1 cellular context compared by ENCODE assay signal in the genomic region with DNA sequence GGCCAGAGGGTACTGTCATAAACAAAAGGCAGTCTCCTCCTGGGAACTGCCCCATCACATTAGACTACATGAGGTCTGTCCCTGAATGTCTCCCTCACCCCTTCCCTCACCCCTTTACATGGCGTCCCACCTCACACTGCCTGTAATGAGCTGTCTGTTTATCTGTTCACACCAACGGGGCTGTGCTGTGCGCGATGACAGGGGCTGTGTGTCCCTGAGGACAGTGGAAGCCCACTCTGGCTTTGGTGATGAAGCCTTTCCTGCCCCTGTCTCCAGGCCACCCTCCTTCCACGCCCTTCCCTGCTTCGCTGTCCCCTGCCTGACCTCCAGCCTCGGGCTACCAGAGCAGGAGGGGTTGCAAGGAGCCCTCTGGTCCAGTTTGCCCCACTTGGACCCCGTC.
TF ChIP-seq lines count a peak whose summit lies in the region.

No MANE protein-coding gene starts in this region.

TF ChIP-seq in H1, 55 proteins besides CTCF, POLR2A, EP300 and RAD21:
- TF ChIP-seq BCL11A (IDR thresholded peaks at IDR 0.05; ENCODE audit: low read depth in 2 of 2, low read length in 2 of 2): no peak
- TF ChIP-seq KDM4A (IDR thresholded peaks at IDR 0.05; ENCODE audit: low read depth, low read length, severe bottlenecking): no peak
- TF ChIP-seq CBX8 (IDR thresholded peaks at IDR 0.05; ENCODE audit: borderline replicate concordance, low read depth, low read length): no peak
- no peak for TF ChIP-seq TAF1 (IDR thresholded peaks at IDR 0.05; ENCODE audit: low read depth, low read length)
- no peak for TF ChIP-seq TEAD4 (IDR thresholded peaks at IDR 0.05; ENCODE audit: low read depth, low read length)
- no peak for TF ChIP-seq SIN3A (conservative IDR thresholded peaks at IDR 0.05 in 1 of 2, IDR thresholded peaks at IDR 0.05 in 1 of 2; ENCODE audit: low read depth in 1 of 2, low read length in 2 of 2)
- TF ChIP-seq RXRA (IDR thresholded peaks at IDR 0.05; ENCODE audit: insufficient read depth, low read depth, low read length): no peak
- TF ChIP-seq NRF1 (IDR thresholded peaks at IDR 0.05; ENCODE audit: low read depth, low read length): no peak
- no peak for TF ChIP-seq RBBP5 (IDR thresholded peaks at IDR 0.05; ENCODE audit: borderline replicate concordance, low read depth, low read length)
- no peak for TF ChIP-seq CBX5 (IDR thresholded peaks at IDR 0.05; ENCODE audit: low read depth, low read length)
- no peak for TF ChIP-seq CTBP2 (IDR thresholded peaks at IDR 0.05; ENCODE audit: borderline replicate concordance, insufficient read depth, insufficient read length, low read length)
- TF ChIP-seq SUZ12 (IDR thresholded peaks at IDR 0.05; ENCODE audit: low read length): no peak
- TF ChIP-seq KDM5A (IDR thresholded peaks at IDR 0.05; ENCODE audit: low read length): no peak
